ENCODE assay signal across 22 cellular contexts in genomic region chr1:27087371-27087941, GRCh38.
"Had no signal": no experiment of that assay in that cellular context is flagged by ENCODE, and none has a peak within 500 bp of the region (broad histone marks: within the 10 kb centered on the region; RNA-seq: fewer than 3 reads in every experiment).

No MANE protein-coding gene starts in this region.

- H3K27me3 Mint-ChIP-seq: central memory CD8-positive, alpha-beta T cell had no signal

- H3K36me3 Mint-ChIP-seq: activated CD4-positive, alpha-beta memory T cell treated with anti-CD3 and anti-CD28 coated beads for 36 hours; mesothelial cell of epicardium; natural killer cell had no signal

- DNase-seq: activated CD4-positive, alpha-beta memory T cell treated with anti-CD3 and anti-CD28 coated beads for 36 hours; activated CD4-positive, alpha-beta T cell treated with anti-CD3 and anti-CD28 coated beads, Interleukin-2, amount 10 ng/mL, durations not matched to agents 24 days and 14 days; activated CD4-positive, CD25-positive, alpha-beta regulatory T cell treated with anti-CD3 and anti-CD28 coated beads, Interleukin-2, amount 50 U/mL, for 72 hours; activated CD8-positive, alpha-beta memory T cell treated with anti-CD3 and anti-CD28 coated beads, Interleukin-2, amount 50 U/mL, for 4 hours; activated gamma-delta T cell; activated naive CD4-positive, alpha-beta T cell treated with anti-CD3 and anti-CD28 coated beads, Interleukin-2, amount 50 U/mL, for 16 hours; activated T-cell treated with anti-CD3 and anti-CD28 coated beads, Interleukin-2, amount 50 U/mL, for 1 hour; dermis blood vessel endothelial cell; effector CD8-positive, alpha-beta T cell; erythroblast; gastrocnemius medialis; left colon; mammary epithelial cell; natural killer cell; right cardiac atrium; stimulated activated CD4-positive, alpha-beta T cell treated with anti-CD3 and anti-CD28 coated beads, Interleukin-2, amount 100 ng/mL, for 48 hours; stimulated activated naive CD8-positive, alpha-beta T cell treated with anti-CD3 and anti-CD28 coated beads, Interleukin-15, Interleukin-2, amounts not matched to agents 100 U/mL and 50 U/mL, for 24 hours; testis; transverse colon; WERI-Rb-1 had no signal

- H3K27ac Mint-ChIP-seq: activated CD4-positive, alpha-beta memory T cell treated with anti-CD3 and anti-CD28 coated beads for 36 hours; activated CD4-positive, alpha-beta T cell treated with anti-CD3 and anti-CD28 coated beads, Interleukin-2, amount 10 ng/mL, durations not matched to agents 24 days and 14 days; mesothelial cell of epicardium had no signal

- H3K9me3 Mint-ChIP-seq: central memory CD8-positive, alpha-beta T cell had no signal

- H3K4me1 Mint-ChIP-seq: central memory CD8-positive, alpha-beta T cell; mesothelial cell of epicardium had no signal

- ATAC-seq: gastrocnemius medialis; left colon; right cardiac atrium; stimulated activated naive CD8-positive, alpha-beta T cell treated with anti-CD3 and anti-CD28 coated beads, Interleukin-15, Interleukin-2, amounts not matched to agents 100 U/mL and 50 U/mL, for 24 hours had no signal

- H3K4me3 Mint-ChIP-seq: activated CD4-positive, alpha-beta memory T cell treated with anti-CD3 and anti-CD28 coated beads for 36 hours; activated CD4-positive, alpha-beta T cell treated with anti-CD3 and anti-CD28 coated beads, Interleukin-2, amount 10 ng/mL, durations not matched to agents 24 days and 14 days; central memory CD8-positive, alpha-beta T cell; mesothelial cell of epicardium; natural killer cell had no signal
